ENCODE assay signal across 12 cellular contexts in the genomic region with DNA sequence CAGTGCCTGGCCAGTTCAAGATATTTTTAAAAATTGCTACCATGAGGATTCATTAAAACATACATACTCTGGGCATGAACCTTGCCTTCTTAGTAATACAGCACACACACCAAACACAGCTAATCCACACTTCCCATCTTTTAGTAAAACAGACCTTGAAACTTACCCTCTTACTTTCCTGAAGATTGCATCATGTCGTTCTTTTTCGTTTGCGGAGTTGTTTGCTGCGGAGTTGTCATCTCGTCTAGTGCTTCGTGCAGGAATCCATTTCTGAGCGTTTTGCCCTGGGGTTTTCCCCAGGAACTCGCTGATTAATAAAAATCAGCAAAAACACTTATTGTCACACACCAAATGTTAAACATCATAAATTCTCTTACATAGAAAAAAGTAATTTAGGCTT.
A peak's percentile ranks its signal among the peaks of the same experiment; 100 is the strongest.
DNase-seq lines count a peak whose midpoint lies in the region; ATAC-seq and TF ChIP-seq lines count a peak whose summit lies in the region.
"Had no signal": no experiment of that assay in that cellular context is flagged by ENCODE, and none has a peak within 500 bp of the region (broad histone marks: within the 10 kb centered on the region; RNA-seq: fewer than 3 reads in every experiment).

No MANE protein-coding gene starts in this region.

- peaks cover 75% of the 10 kb centered on the region for H3K4me1 Mint-ChIP-seq in activated T-cell treated with anti-CD3 and anti-CD28 coated beads, Interleukin-2, amount 50 U/mL, for 24 hours (ENCODE audit: low read depth)
- peaks cover 68% of the 10 kb centered on the region for H3K4me1 Mint-ChIP-seq in stimulated activated effector memory CD8-positive, alpha-beta T cell treated with anti-CD3 and anti-CD28 coated beads, Interleukin-12 subunit alpha, Interleukin-12 subunit beta, amount 100 ng/mL, for 72 hours

- no peak for DNase-seq in activated T-cell treated with anti-CD3 and anti-CD28 coated beads, Interleukin-2, amount 50 U/mL, for 24 hours
- no peak for DNase-seq in activated T-cell treated with anti-CD3 and anti-CD28 coated beads for 4 hours
- no peak for DNase-seq in foreskin fibroblast
- no peak for DNase-seq in stimulated activated effector memory CD8-positive, alpha-beta T cell treated with anti-CD3 and anti-CD28 coated beads, Interleukin-12 subunit alpha, Interleukin-12 subunit beta, amount 100 ng/mL, for 72 hours (ENCODE audit: low spot score in 2 of 2)
- DNase-seq in hypothalamus (lab: John Stamatoyannopoulos, UW) = no peak
- DNase-seq: esophagus squamous epithelium; NCI-H446; stimulated activated CD4-positive, alpha-beta T cell treated with anti-CD3 and anti-CD28 coated beads, Interleukin-1b, Interleukin-23, amount 100 ng/mL, for 48 hours had no signal

- H3K4me3 ChIP-seq in foreskin fibroblast (ENCODE audit: low read depth in 1 of 2, low read length in 2 of 2) = peak overlapping the region; percentile 96
- H3K4me3 ChIP-seq: lung had no signal

- no peak for ATAC-seq in stimulated activated effector memory CD8-positive, alpha-beta T cell treated with anti-CD3 and anti-CD28 coated beads, Interleukin-12 subunit alpha, Interleukin-12 subunit beta, amount 100 ng/mL, for 72 hours
- no peak for ATAC-seq in GM18511 (IDR thresholded peaks at IDR 0.05; ENCODE audit: unreplicated experiment)
- ATAC-seq in GM18909 (IDR thresholded peaks at IDR 0.05; ENCODE audit: poor library complexity, unreplicated experiment) = no peak

- H3K27ac Mint-ChIP-seq in activated T-cell treated with anti-CD3 and anti-CD28 coated beads, Interleukin-2, amount 50 U/mL, for 24 hours = peak overlapping the region; percentile 98
- peak overlapping the region; percentile 98 for H3K27ac Mint-ChIP-seq in stimulated activated effector memory CD8-positive, alpha-beta T cell treated with anti-CD3 and anti-CD28 coated beads, Interleukin-12 subunit alpha, Interleukin-12 subunit beta, amount 100 ng/mL, for 72 hours

- H3K4me3 Mint-ChIP-seq in activated T-cell treated with anti-CD3 and anti-CD28 coated beads, Interleukin-2, amount 50 U/mL, for 24 hours = peak overlapping the region; percentile 94
- H3K4me3 Mint-ChIP-seq in stimulated activated effector memory CD8-positive, alpha-beta T cell treated with anti-CD3 and anti-CD28 coated beads, Interleukin-12 subunit alpha, Interleukin-12 subunit beta, amount 100 ng/mL, for 72 hours = peak overlapping the region; percentile 88

- no peaks in the 10 kb centered on the region for H3K27me3 Mint-ChIP-seq in activated T-cell treated with anti-CD3 and anti-CD28 coated beads, Interleukin-2, amount 50 U/mL, for 24 hours

- no peaks in the 10 kb centered on the region for H3K9me3 Mint-ChIP-seq in activated T-cell treated with anti-CD3 and anti-CD28 coated beads, Interleukin-2, amount 50 U/mL, for 24 hours
- no peaks in the 10 kb centered on the region for H3K9me3 Mint-ChIP-seq in stimulated activated effector memory CD8-positive, alpha-beta T cell treated with anti-CD3 and anti-CD28 coated beads, Interleukin-12 subunit alpha, Interleukin-12 subunit beta, amount 100 ng/mL, for 72 hours

- 0 out of 2 replicates have a peak overlapping the region, but pooled peaks have one; percentile 99 for H3K27ac ChIP-seq in VCaP

- TF ChIP-seq CTCF in VCaP (conservative IDR thresholded peaks at IDR 0.05) (no peak), foreskin fibroblast (IDR thresholded peaks at IDR 0.05; ENCODE audit: low read depth, low read length) (no peak)

- H3K36me3 Mint-ChIP-seq in activated T-cell treated with anti-CD3 and anti-CD28 coated beads, Interleukin-2, amount 50 U/mL, for 24 hours (ENCODE audit: low read depth) = peaks cover 85% of the 10 kb centered on the region
- peaks cover 90% of the 10 kb centered on the region for H3K36me3 Mint-ChIP-seq in stimulated activated effector memory CD8-positive, alpha-beta T cell treated with anti-CD3 and anti-CD28 coated beads, Interleukin-12 subunit alpha, Interleukin-12 subunit beta, amount 100 ng/mL, for 72 hours
